Comparison of ENCODE assay signal across 1 cellular context in the genomic region with DNA sequence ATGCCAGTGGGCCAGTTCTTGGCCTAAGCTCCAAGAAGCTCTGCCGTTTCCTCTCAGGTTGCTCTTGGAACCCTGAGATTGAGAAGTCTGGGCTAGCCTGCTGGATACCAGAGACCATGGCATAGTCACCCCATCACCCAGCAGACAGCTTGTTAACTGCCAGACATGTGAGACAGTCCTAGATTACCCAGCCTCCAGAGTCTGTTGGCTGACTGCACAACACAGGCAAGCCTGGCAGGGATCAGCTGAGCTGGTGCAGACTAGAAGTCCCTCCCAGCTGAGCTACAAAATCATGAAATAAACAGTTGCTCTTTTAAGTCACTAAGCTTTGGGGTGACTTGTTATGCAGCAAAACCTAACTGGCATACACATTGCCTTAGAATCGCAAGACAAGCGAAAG.
TF ChIP-seq lines count a peak whose summit lies in the region.

No MANE protein-coding gene starts in this region.

TF ChIP-seq in IMR-90, 13 proteins besides CTCF, POLR2A, EP300 and RAD21:
- no peak for TF ChIP-seq SMC3 (IDR thresholded peaks at IDR 0.05; ENCODE audit: low read depth, low read length)
- TF ChIP-seq CHD1 (IDR thresholded peaks at IDR 0.05; ENCODE audit: low read depth, low read length): no peak
- TF ChIP-seq, protein P1, sequence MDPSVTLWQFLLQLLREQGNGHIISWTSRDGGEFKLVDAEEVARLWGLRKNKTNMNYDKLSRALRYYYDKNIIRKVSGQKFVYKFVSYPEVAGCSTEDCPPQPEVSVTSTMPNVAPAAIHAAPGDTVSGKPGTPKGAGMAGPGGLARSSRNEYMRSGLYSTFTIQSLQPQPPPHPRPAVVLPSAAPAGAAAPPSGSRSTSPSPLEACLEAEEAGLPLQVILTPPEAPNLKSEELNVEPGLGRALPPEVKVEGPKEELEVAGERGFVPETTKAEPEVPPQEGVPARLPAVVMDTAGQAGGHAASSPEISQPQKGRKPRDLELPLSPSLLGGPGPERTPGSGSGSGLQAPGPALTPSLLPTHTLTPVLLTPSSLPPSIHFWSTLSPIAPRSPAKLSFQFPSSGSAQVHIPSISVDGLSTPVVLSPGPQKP (IDR thresholded peaks at IDR 0.05; ENCODE audit: borderline replicate concordance, low read depth, low read length): no peak
- TF ChIP-seq FOS (IDR thresholded peaks at IDR 0.05; ENCODE audit: low read depth, low read length): no peak
- no peak for TF ChIP-seq MAFK (IDR thresholded peaks at IDR 0.05; ENCODE audit: low read depth, low read length)
- no peak for TF ChIP-seq RFX5 (IDR thresholded peaks at IDR 0.05; ENCODE audit: low read depth, low read length)
- no peak for TF ChIP-seq NFE2L2 (IDR thresholded peaks at IDR 0.05; ENCODE audit: low read depth, low read length)
- TF ChIP-seq BHLHE40 (IDR thresholded peaks at IDR 0.05; ENCODE audit: low read depth, low read length): no peak
- TF ChIP-seq, protein P2, sequence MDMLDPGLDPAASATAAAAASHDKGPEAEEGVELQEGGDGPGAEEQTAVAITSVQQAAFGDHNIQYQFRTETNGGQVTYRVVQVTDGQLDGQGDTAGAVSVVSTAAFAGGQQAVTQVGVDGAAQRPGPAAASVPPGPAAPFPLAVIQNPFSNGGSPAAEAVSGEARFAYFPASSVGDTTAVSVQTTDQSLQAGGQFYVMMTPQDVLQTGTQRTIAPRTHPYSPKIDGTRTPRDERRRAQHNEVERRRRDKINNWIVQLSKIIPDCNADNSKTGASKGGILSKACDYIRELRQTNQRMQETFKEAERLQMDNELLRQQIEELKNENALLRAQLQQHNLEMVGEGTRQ (IDR thresholded peaks at IDR 0.05; ENCODE audit: low read depth, low read length): no peak
- TF ChIP-seq CEBPB (IDR thresholded peaks at IDR 0.05; ENCODE audit: low read depth, low read length): no peak
- TF ChIP-seq MAZ (IDR thresholded peaks at IDR 0.05; ENCODE audit: borderline replicate concordance, low read depth, low read length): no peak
- no peak for TF ChIP-seq RCOR1 (IDR thresholded peaks at IDR 0.05; ENCODE audit: insufficient replicate concordance, low read length)
- TF ChIP-seq MXI1 (IDR thresholded peaks at IDR 0.05; ENCODE audit: borderline replicate concordance, low read depth, low read length): no peak
